ENCODE assay signal across 28 cellular contexts in genomic region chr3:16784958-16785357, GRCh38.
"Had no signal": no experiment of that assay in that cellular context is flagged by ENCODE, and none has a peak within 500 bp of the region (broad histone marks: within the 10 kb centered on the region; RNA-seq: fewer than 3 reads in every experiment).

No MANE protein-coding gene starts in this region.

- DNase-seq: colonic mucosa; cortex of kidney; dermis blood vessel endothelial cell; dorsolateral prefrontal cortex; effector CD4-positive, alpha-beta T cell; effector CD8-positive, alpha-beta T cell; effector memory CD4-positive, alpha-beta T cell; effector memory CD8-positive, alpha-beta T cell; endodermal cell; erythroblast; esophagus squamous epithelium; foreskin fibroblast; foreskin keratinocyte; foreskin melanocyte; gastrocnemius medialis; glutamatergic neuron; head of caudate nucleus; heart left ventricle; heart right ventricle had no signal

- H3K36me3 ChIP-seq: colonic mucosa, esophagus muscularis mucosa, esophagus squamous epithelium, gastrocnemius medialis, gastroesophageal sphincter, heart left ventricle, heart right ventricle had no signal

- H3K27ac ChIP-seq: colonic mucosa, coronary artery, dorsolateral prefrontal cortex, epithelial cell of prostate, esophagus muscularis mucosa, esophagus squamous epithelium, foreskin keratinocyte, gastrocnemius medialis, gastroesophageal sphincter, heart left ventricle, heart right ventricle had no signal

- ATAC-seq: effector memory CD8-positive, alpha-beta T cell; esophagus mucosa; foreskin keratinocyte; gastrocnemius medialis; gastroesophageal sphincter; heart left ventricle; heart right ventricle had no signal

- H3K27me3 ChIP-seq: colonic mucosa, dorsolateral prefrontal cortex, esophagus muscularis mucosa, esophagus squamous epithelium, foreskin keratinocyte, gastrocnemius medialis, gastroesophageal sphincter, heart left ventricle, heart right ventricle had no signal

- H3K9me3 ChIP-seq: colonic mucosa, esophagus muscularis mucosa, esophagus squamous epithelium, gastrocnemius medialis, gastroesophageal sphincter, heart left ventricle, heart right ventricle had no signal

- FAIRE-seq: colon, endometrium, endothelial cell of umbilical vein, frontal cortex had no signal

- H3K4me3 ChIP-seq: colonic mucosa, coronary artery, dorsolateral prefrontal cortex, esophagus muscularis mucosa, esophagus squamous epithelium, gastrocnemius medialis, gastroesophageal sphincter, heart left ventricle, heart right ventricle had no signal

- H3K4me1 ChIP-seq: colonic mucosa, esophagus squamous epithelium, foreskin keratinocyte, gastroesophageal sphincter had no signal
